ENCODE assay signal across 1 cellular context in the genomic region with DNA sequence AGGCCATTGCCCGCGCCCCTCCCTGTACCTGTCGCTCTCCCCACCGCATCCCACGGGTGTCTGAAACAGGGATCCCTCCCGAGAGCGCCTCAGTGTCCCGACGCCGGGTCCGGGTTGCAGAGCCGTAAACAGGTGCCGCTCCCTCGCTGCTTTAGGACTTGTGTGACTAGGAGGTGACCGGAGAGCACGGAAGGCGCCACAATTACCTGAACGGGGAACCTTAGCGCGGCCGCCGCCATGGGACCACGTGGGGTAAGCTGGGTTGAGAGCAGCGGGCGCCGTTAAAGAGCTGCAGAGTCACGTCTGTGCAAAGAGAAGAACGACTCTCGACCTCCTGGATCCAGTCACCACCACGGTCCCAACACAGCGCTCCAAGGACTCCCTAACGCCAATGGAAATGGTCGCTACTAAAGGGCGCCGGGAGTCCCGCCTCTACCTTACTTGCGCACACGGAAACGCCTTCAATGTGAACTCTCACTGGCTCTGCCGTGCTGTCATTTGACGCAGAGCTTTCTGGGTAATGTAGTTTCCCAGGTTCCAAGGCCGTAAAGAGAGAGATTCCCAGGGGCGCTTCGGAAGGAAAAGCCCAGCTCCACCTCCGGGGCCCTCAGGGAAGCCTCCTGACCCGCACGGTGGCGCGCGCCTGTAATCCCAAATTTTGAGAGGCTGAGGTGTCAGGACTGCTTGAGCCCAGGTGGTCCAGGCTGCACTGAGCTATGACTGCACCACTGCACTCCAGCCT.
TF ChIP-seq lines count a peak whose summit lies in the region.

Gene ZNF552 (minus strand): TSS at position 409 of the 742 bp plus-strand sequence. CDS start 170 bp downstream, at position 239.

TF ChIP-seq in HepG2, 621 proteins besides CTCF, POLR2A, EP300 and RAD21 (continued from another document and continues in another):
- TF ChIP-seq ELF1 (CRISPR knock-in tag; IDR thresholded peaks at IDR 0.05) (peak; percentile 93), SP2 (CRISPR knock-in tag; IDR thresholded peaks at IDR 0.05) (peak; percentile 96), ISL2 (CRISPR knock-in tag; IDR thresholded peaks at IDR 0.05) (peak; percentile 21), TGIF2 (CRISPR knock-in tag; IDR thresholded peaks at IDR 0.05) (0 out of 2 replicates have a peak, but pooled peaks have one; percentile 14), ZNF777 (CRISPR knock-in tag; IDR thresholded peaks at IDR 0.05) (peak; percentile 62), ZFP36L2 (CRISPR knock-in tag; IDR thresholded peaks at IDR 0.05) (no peak), SP4 (CRISPR knock-in tag; IDR thresholded peaks at IDR 0.05) (peak; percentile 67), U2AF1 (optimal IDR thresholded peaks at IDR 0.05; ENCODE audit: low read depth, low read length) (no peak), ZBTB39 (CRISPR knock-in tag; IDR thresholded peaks at IDR 0.05) (0 out of 2 replicates have a peak, but pooled peaks have one; percentile 71), ZNF432 (CRISPR knock-in tag; IDR thresholded peaks at IDR 0.05; ENCODE audit: borderline replicate concordance) (no peak), ZNF609 (CRISPR knock-in tag; IDR thresholded peaks at IDR 0.05; ENCODE audit: borderline replicate concordance) (0 out of 2 replicates have a peak, but pooled peaks have one; percentile 7), ZFP90 (CRISPR knock-in tag; IDR thresholded peaks at IDR 0.05; ENCODE audit: borderline replicate concordance) (0 out of 2 replicates have a peak, but pooled peaks have one; percentile 47), NFE2L1 (CRISPR knock-in tag; IDR thresholded peaks at IDR 0.05; ENCODE audit: borderline replicate concordance) (0 out of 2 replicates have a peak, but pooled peaks have one; percentile 77), HNF1A (IDR thresholded peaks at IDR 0.05; ENCODE audit: low read depth) (no peak), HNF1A (CRISPR knock-in tag; IDR thresholded peaks at IDR 0.05; ENCODE audit: borderline replicate concordance) (0 out of 2 replicates have a peak, but pooled peaks have one; percentile 36), PCBP1 (IDR thresholded peaks at IDR 0.05; ENCODE audit: borderline replicate concordance, low read depth, low read length) (no peak), SATB2 (CRISPR knock-in tag; IDR thresholded peaks at IDR 0.05) (no peak), ZFY (CRISPR knock-in tag; IDR thresholded peaks at IDR 0.05) (peak; percentile 72), ZNF629 (CRISPR knock-in tag; conservative IDR thresholded peaks at IDR 0.05) (0 out of 2 replicates have a peak, but pooled peaks have one; percentile 21), XRCC5 (optimal IDR thresholded peaks at IDR 0.05; ENCODE audit: low read length) (peak; percentile 72), ZNF101 (CRISPR knock-in tag; IDR thresholded peaks at IDR 0.05; ENCODE audit: borderline replicate concordance, low read depth) (0 out of 2 replicates have a peak, but pooled peaks have one; percentile 11), KDM2A (CRISPR knock-in tag; IDR thresholded peaks at IDR 0.05; ENCODE audit: borderline replicate concordance, low read depth) (peak; percentile 86), AGO2 (optimal IDR thresholded peaks at IDR 0.05; ENCODE audit: low read depth, low read length) (peak; percentile 70)
- TF ChIP-seq, protein P1, sequence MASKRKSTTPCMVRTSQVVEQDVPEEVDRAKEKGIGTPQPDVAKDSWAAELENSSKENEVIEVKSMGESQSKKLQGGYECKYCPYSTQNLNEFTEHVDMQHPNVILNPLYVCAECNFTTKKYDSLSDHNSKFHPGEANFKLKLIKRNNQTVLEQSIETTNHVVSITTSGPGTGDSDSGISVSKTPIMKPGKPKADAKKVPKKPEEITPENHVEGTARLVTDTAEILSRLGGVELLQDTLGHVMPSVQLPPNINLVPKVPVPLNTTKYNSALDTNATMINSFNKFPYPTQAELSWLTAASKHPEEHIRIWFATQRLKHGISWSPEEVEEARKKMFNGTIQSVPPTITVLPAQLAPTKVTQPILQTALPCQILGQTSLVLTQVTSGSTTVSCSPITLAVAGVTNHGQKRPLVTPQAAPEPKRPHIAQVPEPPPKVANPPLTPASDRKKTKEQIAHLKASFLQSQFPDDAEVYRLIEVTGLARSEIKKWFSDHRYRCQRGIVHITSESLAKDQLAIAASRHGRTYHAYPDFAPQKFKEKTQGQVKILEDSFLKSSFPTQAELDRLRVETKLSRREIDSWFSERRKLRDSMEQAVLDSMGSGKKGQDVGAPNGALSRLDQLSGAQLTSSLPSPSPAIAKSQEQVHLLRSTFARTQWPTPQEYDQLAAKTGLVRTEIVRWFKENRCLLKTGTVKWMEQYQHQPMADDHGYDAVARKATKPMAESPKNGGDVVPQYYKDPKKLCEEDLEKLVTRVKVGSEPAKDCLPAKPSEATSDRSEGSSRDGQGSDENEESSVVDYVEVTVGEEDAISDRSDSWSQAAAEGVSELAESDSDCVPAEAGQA (IDR thresholded peaks at IDR 0.05; ENCODE audit: low read depth) = peak; percentile 51; the same call in 1 of the 2 replicates
- TF ChIP-seq, protein P1 (CRISPR knock-in tag; IDR thresholded peaks at IDR 0.05; ENCODE audit: borderline replicate concordance) = no peak
- TF ChIP-seq, protein P2, sequence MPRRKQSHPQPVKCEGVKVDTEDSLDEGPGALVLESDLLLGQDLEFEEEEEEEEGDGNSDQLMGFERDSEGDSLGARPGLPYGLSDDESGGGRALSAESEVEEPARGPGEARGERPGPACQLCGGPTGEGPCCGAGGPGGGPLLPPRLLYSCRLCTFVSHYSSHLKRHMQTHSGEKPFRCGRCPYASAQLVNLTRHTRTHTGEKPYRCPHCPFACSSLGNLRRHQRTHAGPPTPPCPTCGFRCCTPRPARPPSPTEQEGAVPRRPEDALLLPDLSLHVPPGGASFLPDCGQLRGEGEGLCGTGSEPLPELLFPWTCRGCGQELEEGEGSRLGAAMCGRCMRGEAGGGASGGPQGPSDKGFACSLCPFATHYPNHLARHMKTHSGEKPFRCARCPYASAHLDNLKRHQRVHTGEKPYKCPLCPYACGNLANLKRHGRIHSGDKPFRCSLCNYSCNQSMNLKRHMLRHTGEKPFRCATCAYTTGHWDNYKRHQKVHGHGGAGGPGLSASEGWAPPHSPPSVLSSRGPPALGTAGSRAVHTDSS (CRISPR knock-in tag; conservative IDR thresholded peaks at IDR 0.05) = no peak
